Comparison of ENCODE assay signal across 17 cellular contexts in genomic region chr7:805261-805660, GRCh38. TPM values are rescaled to one million over a fixed set of nuclear protein-coding genes. Genes with fewer than 3 reads are reported as not detected.
DNase-seq lines count a peak whose midpoint lies in the region; ATAC-seq and TF ChIP-seq lines count a peak whose summit lies in the region.
"Had no signal": no experiment of that assay in that cellular context is flagged by ENCODE, and none has a peak within 500 bp of the region (broad histone marks: within the 10 kb centered on the region; RNA-seq: fewer than 3 reads in every experiment).

No MANE protein-coding gene starts in this region.

- H3K4me3 Mint-ChIP-seq in stimulated activated effector memory CD8-positive, alpha-beta T cell treated with anti-CD3 and anti-CD28 coated beads, Interleukin-12 subunit alpha, Interleukin-12 subunit beta, amount 100 ng/mL, for 72 hours = no peak overlapping the region
- no peak overlapping the region for H3K4me3 Mint-ChIP-seq in stimulated activated naive B cell treated with anti-CD40 and anti-IgM and Interleukin-4, amounts not matched to agents 10 μg/mL and 1 μg/mL and 100 μg/mL, for 72 hours
- H3K4me3 Mint-ChIP-seq: naive thymus-derived CD4-positive, alpha-beta T cell had no signal

- H3K9me3 ChIP-seq in colonic mucosa (no peaks in the 10 kb centered on the region), left ventricle myocardium inferior (replicated peaks) (no peaks in the 10 kb centered on the region), ovary (no peaks in the 10 kb centered on the region), upper lobe of right lung (no peaks in the 10 kb centered on the region)
- H3K9me3 ChIP-seq: body of pancreas, HAP-1 had no signal

- ATAC-seq in upper lobe of right lung = no peak
- ATAC-seq in stimulated activated effector memory CD8-positive, alpha-beta T cell treated with anti-CD3 and anti-CD28 coated beads, Interleukin-12 subunit alpha, Interleukin-12 subunit beta, amount 100 ng/mL, for 72 hours = no peak
- no peak for ATAC-seq in stimulated activated naive B cell treated with anti-CD40 and anti-IgM and Interleukin-4, amounts not matched to agents 10 μg/mL and 1 μg/mL and 100 μg/mL, for 72 hours (replicated peaks)
- ATAC-seq: body of pancreas; K562; naive thymus-derived CD4-positive, alpha-beta T cell had no signal

- H3K27ac Mint-ChIP-seq in stimulated activated effector memory CD8-positive, alpha-beta T cell treated with anti-CD3 and anti-CD28 coated beads, Interleukin-12 subunit alpha, Interleukin-12 subunit beta, amount 100 ng/mL, for 72 hours = no peak overlapping the region
- H3K27ac Mint-ChIP-seq in stimulated activated naive B cell treated with anti-CD40 and anti-IgM and Interleukin-4, amounts not matched to agents 10 μg/mL and 1 μg/mL and 100 μg/mL, for 72 hours = no peak overlapping the region

- no peaks in the 10 kb centered on the region for H3K27me3 ChIP-seq in colonic mucosa
- no peaks in the 10 kb centered on the region for H3K27me3 ChIP-seq in left ventricle myocardium inferior (ENCODE audit: low read depth)
- no peaks in the 10 kb centered on the region for H3K27me3 ChIP-seq in ovary
- no peaks in the 10 kb centered on the region for H3K27me3 ChIP-seq in upper lobe of right lung
- H3K27me3 ChIP-seq: BLaER1 treated with 17β-estradiol and CSF1 and Interleukin-3, amounts not matched to agents 10 nM and 100 nM; body of pancreas had no signal

- peak overlapping the region in 1 of 2 donors; percentile 38 for H3K9ac ChIP-seq in colonic mucosa (ENCODE audit: low read depth in 2 of 2, low read length in 2 of 2)
- H3K9ac ChIP-seq: BLaER1 treated with 17β-estradiol and CSF1 and Interleukin-3, amounts not matched to agents 10 nM and 100 nM had no signal

- no peaks in the 10 kb centered on the region for H3K27me3 Mint-ChIP-seq in stimulated activated naive B cell treated with anti-CD40 and anti-IgM and Interleukin-4, amounts not matched to agents 10 μg/mL and 1 μg/mL and 100 μg/mL, for 72 hours

- no peak for TF ChIP-seq EP300 in ovary (IDR thresholded peaks at IDR 0.05)

- H3K4me3 ChIP-seq in colonic mucosa (no peak overlapping the region), left ventricle myocardium inferior (peak overlapping the region; percentile 48), ovary (no peak overlapping the region), upper lobe of right lung (no peak overlapping the region)
- H3K4me3 ChIP-seq: BLaER1 treated with 17β-estradiol and CSF1 and Interleukin-3, amounts not matched to agents 10 nM and 100 nM; body of pancreas; HAP-1; K562 had no signal

- no peaks in the 10 kb centered on the region for H3K9me3 Mint-ChIP-seq in stimulated activated effector memory CD8-positive, alpha-beta T cell treated with anti-CD3 and anti-CD28 coated beads, Interleukin-12 subunit alpha, Interleukin-12 subunit beta, amount 100 ng/mL, for 72 hours
- peaks cover 2 to 3% of the 10 kb centered on the region in 2 donors for H3K9me3 Mint-ChIP-seq in stimulated activated naive B cell treated with anti-CD40 and anti-IgM and Interleukin-4, amounts not matched to agents 10 μg/mL and 1 μg/mL and 100 μg/mL, for 72 hours

- no peak for TF ChIP-seq POLR2A in ovary (IDR thresholded peaks at IDR 0.05)

- H3K4me1 ChIP-seq in colonic mucosa (peaks cover 5% of the 10 kb centered on the region), left ventricle myocardium inferior (peaks cover 40% of the 10 kb centered on the region), ovary (ENCODE audit: insufficient read depth) (peaks cover 13% of the 10 kb centered on the region), upper lobe of right lung (peaks cover 14% of the 10 kb centered on the region)
- H3K4me1 ChIP-seq: HAP-1 had no signal

- no peak for TF ChIP-seq CTCF in colonic mucosa (IDR thresholded peaks at IDR 0.05)
- no peak for TF ChIP-seq CTCF in left ventricle myocardium inferior (IDR thresholded peaks at IDR 0.05; ENCODE audit: borderline replicate concordance)
- TF ChIP-seq CTCF in ovary (IDR thresholded peaks at IDR 0.05) = no peak
- no peak for TF ChIP-seq CTCF in upper lobe of right lung (IDR thresholded peaks at IDR 0.05)

- no peaks in the 10 kb centered on the region for H3K36me3 ChIP-seq in colonic mucosa
- no peaks in the 10 kb centered on the region for H3K36me3 ChIP-seq in left ventricle myocardium inferior
- no peaks in the 10 kb centered on the region for H3K36me3 ChIP-seq in ovary
- no peaks in the 10 kb centered on the region for H3K36me3 ChIP-seq in upper lobe of right lung
- H3K36me3 ChIP-seq: HAP-1 had no signal

- peaks cover 2% of the 10 kb centered on the region for H3K36me3 Mint-ChIP-seq in stimulated activated effector memory CD8-positive, alpha-beta T cell treated with anti-CD3 and anti-CD28 coated beads, Interleukin-12 subunit alpha, Interleukin-12 subunit beta, amount 100 ng/mL, for 72 hours
- H3K36me3 Mint-ChIP-seq in stimulated activated naive B cell treated with anti-CD40 and anti-IgM and Interleukin-4, amounts not matched to agents 10 μg/mL and 1 μg/mL and 100 μg/mL, for 72 hours = peaks cover 2 to 15% of the 10 kb centered on the region in 2 donors

- 5 to 14% (median 10%) methylated on average over 18 of the region's 18 CpGs for WGBS in ovary, 3 donors

- no peaks in the 10 kb centered on the region for H3K4me1 Mint-ChIP-seq in stimulated activated effector memory CD8-positive, alpha-beta T cell treated with anti-CD3 and anti-CD28 coated beads, Interleukin-12 subunit alpha, Interleukin-12 subunit beta, amount 100 ng/mL, for 72 hours
- peaks cover 2 to 7% of the 10 kb centered on the region in 2 donors for H3K4me1 Mint-ChIP-seq in stimulated activated naive B cell treated with anti-CD40 and anti-IgM and Interleukin-4, amounts not matched to agents 10 μg/mL and 1 μg/mL and 100 μg/mL, for 72 hours

- DNase-seq in colonic mucosa (peak; percentile 89), left ventricle myocardium inferior (no peak), ovary (peak; percentile 54 to 78 (median 75)), upper lobe of right lung (peak; percentile 51)
- DNase-seq in stimulated activated CD8-positive, alpha-beta memory T cell treated with anti-CD3 and anti-CD28 coated beads, Interleukin-4, amount 100 ng/mL, for 48 hours = no peak
- DNase-seq in stimulated activated effector memory CD8-positive, alpha-beta T cell treated with anti-CD3 and anti-CD28 coated beads, Interleukin-12 subunit alpha, Interleukin-12 subunit beta, amount 100 ng/mL, for 72 hours (ENCODE audit: low spot score in 2 of 2) = no peak
- no peak for DNase-seq in stimulated activated naive B cell treated with anti-CD40 and anti-IgM and Interleukin-4, amounts not matched to agents 10 μg/mL and 1 μg/mL and 100 μg/mL, for 72 hours
- DNase-seq: activated gamma-delta T cell; body of pancreas; DMS79 treated with DMSO at 0.1 percent for 48 hours; effector CD8-positive, alpha-beta T cell; naive thymus-derived CD4-positive, alpha-beta T cell; NCI-H1417 treated with DMSO at 0.1 percent for 48 hours; NCI-H226 had no signal

- H3K27ac ChIP-seq in colonic mucosa = peak overlapping the region; percentile 2
- H3K27ac ChIP-seq in left ventricle myocardium inferior (replicated peaks) = peak overlapping the region; percentile 87
- peak overlapping the region; percentile 46 to 61 for H3K27ac ChIP-seq in ovary
- H3K27ac ChIP-seq in upper lobe of right lung = no peak overlapping the region
- H3K27ac ChIP-seq: body of pancreas had no signal

- intact Hi-C loops in colonic mucosa (cut with DNase I) = no loop called here
- intact Hi-C loops in left ventricle myocardium inferior (cut with micrococcal nuclease) = no loop called here
- intact Hi-C loops in ovary (cut with DNase I) = no loop called here
- intact Hi-C loops in upper lobe of right lung (cut with DNase I) = no loop called here

RNA-seq across cellular contexts. Expression of gene SUN1, which starts 27.0 kb away (rescaled TPM):
- total RNA-seq in colonic mucosa = 100 to 1,000 TPM; 122 to 158 TPM
- total RNA-seq in left ventricle myocardium inferior = 183 TPM
- 100 to 1,000 TPM; 140 to 196 (median 154) TPM for total RNA-seq in ovary
- 100 to 1,000 TPM; 100 to 135 TPM for polyA plus RNA-seq in ovary
- total RNA-seq in upper lobe of right lung = 127 TPM

Comparison
In these comparisons a context has a peak if more than half of its experiments do, and no peak if none do; other contexts are left out.
1. DNase-seq: peak in colonic mucosa (single experiment), ovary (5 of 5) and upper lobe of right lung (single experiment); none in left ventricle myocardium inferior (single experiment), stimulated activated CD8-positive, alpha-beta memory T cell treated with anti-CD3 and anti-CD28 coated beads, Interleukin-4, amount 100 ng/mL, for 48 hours (single experiment), stimulated activated effector memory CD8-positive, alpha-beta T cell treated with anti-CD3 and anti-CD28 coated beads, Interleukin-12 subunit alpha, Interleukin-12 subunit beta, amount 100 ng/mL, for 72 hours (0 of 2) and stimulated activated naive B cell treated with anti-CD40 and anti-IgM and Interleukin-4, amounts not matched to agents 10 μg/mL and 1 μg/mL and 100 μg/mL, for 72 hours (single experiment).